In genomic region chr10:49049660-49050059, GRCh38 we compare ENCODE assay signal across 25 cellular contexts.
"Had no signal": no experiment of that assay in that cellular context is flagged by ENCODE, and none has a peak within 500 bp of the region (broad histone marks: within the 10 kb centered on the region; RNA-seq: fewer than 3 reads in every experiment).

No MANE protein-coding gene starts in this region.

- ATAC-seq: foreskin keratinocyte; gastroesophageal sphincter; heart right ventricle; left ventricle myocardium superior; naive thymus-derived CD8-positive, alpha-beta T cell; stimulated activated effector memory CD8-positive, alpha-beta T cell treated with anti-CD3 and anti-CD28 coated beads, Interleukin-12 subunit alpha, Interleukin-12 subunit beta, amount 100 ng/mL, for 72 hours had no signal

- H3K4me3 ChIP-seq: coronary artery, esophagus squamous epithelium, gastroesophageal sphincter, heart right ventricle, prostate gland, right atrium auricular region, sigmoid colon, stomach, thyroid gland, vagina had no signal

- H3K27ac Mint-ChIP-seq: naive thymus-derived CD8-positive, alpha-beta T cell; nephron progenitor cell; stimulated activated effector memory CD8-positive, alpha-beta T cell treated with anti-CD3 and anti-CD28 coated beads, Interleukin-12 subunit alpha, Interleukin-12 subunit beta, amount 100 ng/mL, for 72 hours had no signal

- H3K9me3 ChIP-seq: esophagus squamous epithelium, gastroesophageal sphincter, heart right ventricle, prostate gland, right atrium auricular region, sigmoid colon, stomach, thyroid gland, vagina had no signal

- H3K36me3 ChIP-seq: esophagus squamous epithelium, prostate gland, right atrium auricular region, vagina had no signal

- H3K4me1 Mint-ChIP-seq: naive thymus-derived CD8-positive, alpha-beta T cell; nephron progenitor cell had no signal

- H3K4me1 ChIP-seq: foreskin keratinocyte, gastroesophageal sphincter, prostate gland, stomach, thyroid gland had no signal

- DNase-seq: dermis blood vessel endothelial cell; effector memory CD4-positive, alpha-beta T cell; esophagus squamous epithelium; foreskin keratinocyte; glutamatergic neuron; heart right ventricle; hippocampal formation; left cardiac atrium; left ventricle myocardium superior; naive thymus-derived CD8-positive, alpha-beta T cell; nephron progenitor cell; nucleus accumbens; sigmoid colon; stimulated activated CD4-positive, alpha-beta T cell treated with anti-CD3 and anti-CD28 coated beads, Interleukin-2, amount 100 ng/mL, for 24 hours; stimulated activated CD4-positive, alpha-beta T cell treated with anti-CD3 and anti-CD28 coated beads, Interleukin-4, amount 100 ng/mL, for 24 hours; stimulated activated naive CD4-positive, alpha-beta T cell treated with Interleukin-2 at 50 U/mL for 16 hours; stomach; thyroid gland; trophoblast cell had no signal

- H3K27ac ChIP-seq: coronary artery, esophagus squamous epithelium, foreskin keratinocyte, gastroesophageal sphincter, heart right ventricle, prostate gland, right atrium auricular region, sigmoid colon, stomach, thyroid gland, vagina had no signal

- H3K4me3 Mint-ChIP-seq: naive thymus-derived CD8-positive, alpha-beta T cell; nephron progenitor cell; stimulated activated effector memory CD8-positive, alpha-beta T cell treated with anti-CD3 and anti-CD28 coated beads, Interleukin-12 subunit alpha, Interleukin-12 subunit beta, amount 100 ng/mL, for 72 hours had no signal

- H3K36me3 Mint-ChIP-seq: naive thymus-derived CD8-positive, alpha-beta T cell; stimulated activated effector memory CD8-positive, alpha-beta T cell treated with anti-CD3 and anti-CD28 coated beads, Interleukin-12 subunit alpha, Interleukin-12 subunit beta, amount 100 ng/mL, for 72 hours had no signal

- H3K27me3 ChIP-seq: esophagus squamous epithelium, gastroesophageal sphincter, heart right ventricle, right atrium auricular region, sigmoid colon, stomach, thyroid gland, vagina had no signal

- H3K9me3 Mint-ChIP-seq: naive thymus-derived CD8-positive, alpha-beta T cell; nephron progenitor cell; stimulated activated effector memory CD8-positive, alpha-beta T cell treated with anti-CD3 and anti-CD28 coated beads, Interleukin-12 subunit alpha, Interleukin-12 subunit beta, amount 100 ng/mL, for 72 hours had no signal
